Comparison of ENCODE assay signal across 10 cellular contexts in genomic region chr11:38824573-38824972, GRCh38.
DNase-seq lines count a peak whose midpoint lies in the region; ATAC-seq and TF ChIP-seq lines count a peak whose summit lies in the region.
"Had no signal": no experiment of that assay in that cellular context is flagged by ENCODE, and none has a peak within 500 bp of the region (broad histone marks: within the 10 kb centered on the region; RNA-seq: fewer than 3 reads in every experiment).

No MANE protein-coding gene starts in this region.

- H3K36me3 ChIP-seq in right lobe of liver: no peaks in the 10 kb centered on the region

- peak; percentile 33; the same call in 1 of the 2 replicates for TF ChIP-seq RAD21 in Ishikawa (IDR thresholded peaks at IDR 0.05; ENCODE audit: low read depth)

- TF ChIP-seq EP300 in Ishikawa (IDR thresholded peaks at IDR 0.05; ENCODE audit: borderline replicate concordance): no peak

- H3K27me3 ChIP-seq in right lobe of liver: no peaks in the 10 kb centered on the region

- H3K4me1 ChIP-seq in right lobe of liver: no peaks in the 10 kb centered on the region

- peak; percentile 29 for DNase-seq in ELR (ENCODE audit: low read depth)
- no peak for DNase-seq in WTC11 (ENCODE audit: low spot score)
- no peak for DNase-seq in right lobe of liver
- no peak for DNase-seq in T-helper 17 cell
- DNase-seq in substantia nigra (lab: John Stamatoyannopoulos, UW): no peak
- no peak for DNase-seq in activated naive CD8-positive, alpha-beta T cell treated with anti-CD3 and anti-CD28 coated beads for 36 hours
- no peak for DNase-seq in T-helper 9 cell
- DNase-seq: NCI-H1436 treated with DMSO at 0.1 percent for 48 hours, T-cell had no signal

- H3K27ac ChIP-seq in right lobe of liver (no peak overlapping the region), substantia nigra (ENCODE audit: low read depth, low read length, poor library complexity, severe bottlenecking) (no peak overlapping the region)

- peaks cover 86% of the 10 kb centered on the region for H3K9me3 Mint-ChIP-seq in WTC11
- H3K9me3 Mint-ChIP-seq in activated naive CD8-positive, alpha-beta T cell treated with anti-CD3 and anti-CD28 coated beads for 36 hours: peaks cover 25% of the 10 kb centered on the region

- H3K36me3 Mint-ChIP-seq in WTC11: peaks cover 75% of the 10 kb centered on the region
- H3K36me3 Mint-ChIP-seq in T-helper 17 cell (ENCODE audit: low read depth): no peaks in the 10 kb centered on the region
- H3K36me3 Mint-ChIP-seq in activated naive CD8-positive, alpha-beta T cell treated with anti-CD3 and anti-CD28 coated beads for 36 hours: no peaks in the 10 kb centered on the region
- H3K36me3 Mint-ChIP-seq: T-cell had no signal

- POLR2A ChIA-PET in WTC11 (lab: Charles Lee): no interaction called here

- no peak overlapping the region for H3K27ac Mint-ChIP-seq in WTC11
- H3K27ac Mint-ChIP-seq in T-helper 17 cell: no peak overlapping the region
- no peak overlapping the region for H3K27ac Mint-ChIP-seq in activated naive CD8-positive, alpha-beta T cell treated with anti-CD3 and anti-CD28 coated beads for 36 hours
- H3K27ac Mint-ChIP-seq: T-cell had no signal

- no peak for TF ChIP-seq POLR2A in right lobe of liver (IDR thresholded peaks at IDR 0.05)

- CTCF ChIA-PET in WTC11 (lab: Charles Lee): interaction anchor here (0.7 kb wide), 1 partner anchor 56 kb away, joined by 3 read pairs; no protein-coding TSS in a partner anchor

- H3K9me3 ChIP-seq in right lobe of liver: no peaks in the 10 kb centered on the region
- peaks cover 2% of the 10 kb centered on the region for H3K9me3 ChIP-seq in T-helper 17 cell (ENCODE audit: control insufficient read depth, low read length, poor library complexity, severe bottlenecking)

- WGBS in right lobe of liver (ENCODE audit: insufficient coverage, low coverage, low lambda C conversion rate, missing lambda C conversion rate): 53% methylated on average over 3 of the region's 3 CpGs

- intact Hi-C loops in right lobe of liver (cut with DNase I): no loop called here

- no peak overlapping the region for H3K4me3 ChIP-seq in right lobe of liver

- H3K4me3 Mint-ChIP-seq in WTC11 (no peak overlapping the region), T-helper 17 cell (no peak overlapping the region)
- H3K4me3 Mint-ChIP-seq in activated naive CD8-positive, alpha-beta T cell treated with anti-CD3 and anti-CD28 coated beads for 36 hours: no peak overlapping the region
- H3K4me3 Mint-ChIP-seq: T-cell had no signal

- TF ChIP-seq CTCF in WTC11 (IDR thresholded peaks at IDR 0.05) (no peak), right lobe of liver (IDR thresholded peaks at IDR 0.05) (peak in 3 of 4 donors; percentile 26 to 45 (median 32))

- no peaks in the 10 kb centered on the region; the same call in none of the 2 replicates for H3K27me3 Mint-ChIP-seq in WTC11 (ENCODE audit: low read depth)
- H3K27me3 Mint-ChIP-seq in T-helper 17 cell: no peaks in the 10 kb centered on the region
- no peaks in the 10 kb centered on the region for H3K27me3 Mint-ChIP-seq in activated naive CD8-positive, alpha-beta T cell treated with anti-CD3 and anti-CD28 coated beads for 36 hours
- H3K27me3 Mint-ChIP-seq: T-cell had no signal

- ATAC-seq in WTC11 (peak; percentile 44), right lobe of liver (peak; percentile 33 to 56 (median 52)), T-helper 17 cell (no peak)
- ATAC-seq: T-cell had no signal

- H3K4me1 Mint-ChIP-seq in WTC11 (no peaks in the 10 kb centered on the region), T-helper 17 cell (no peaks in the 10 kb centered on the region)
- H3K4me1 Mint-ChIP-seq in activated naive CD8-positive, alpha-beta T cell treated with anti-CD3 and anti-CD28 coated beads for 36 hours: no peaks in the 10 kb centered on the region
- H3K4me1 Mint-ChIP-seq: T-cell had no signal

TF ChIP-seq in Ishikawa, 13 proteins besides CTCF, POLR2A, EP300 and RAD21 (continues in another document):
- TF ChIP-seq, protein P1, sequence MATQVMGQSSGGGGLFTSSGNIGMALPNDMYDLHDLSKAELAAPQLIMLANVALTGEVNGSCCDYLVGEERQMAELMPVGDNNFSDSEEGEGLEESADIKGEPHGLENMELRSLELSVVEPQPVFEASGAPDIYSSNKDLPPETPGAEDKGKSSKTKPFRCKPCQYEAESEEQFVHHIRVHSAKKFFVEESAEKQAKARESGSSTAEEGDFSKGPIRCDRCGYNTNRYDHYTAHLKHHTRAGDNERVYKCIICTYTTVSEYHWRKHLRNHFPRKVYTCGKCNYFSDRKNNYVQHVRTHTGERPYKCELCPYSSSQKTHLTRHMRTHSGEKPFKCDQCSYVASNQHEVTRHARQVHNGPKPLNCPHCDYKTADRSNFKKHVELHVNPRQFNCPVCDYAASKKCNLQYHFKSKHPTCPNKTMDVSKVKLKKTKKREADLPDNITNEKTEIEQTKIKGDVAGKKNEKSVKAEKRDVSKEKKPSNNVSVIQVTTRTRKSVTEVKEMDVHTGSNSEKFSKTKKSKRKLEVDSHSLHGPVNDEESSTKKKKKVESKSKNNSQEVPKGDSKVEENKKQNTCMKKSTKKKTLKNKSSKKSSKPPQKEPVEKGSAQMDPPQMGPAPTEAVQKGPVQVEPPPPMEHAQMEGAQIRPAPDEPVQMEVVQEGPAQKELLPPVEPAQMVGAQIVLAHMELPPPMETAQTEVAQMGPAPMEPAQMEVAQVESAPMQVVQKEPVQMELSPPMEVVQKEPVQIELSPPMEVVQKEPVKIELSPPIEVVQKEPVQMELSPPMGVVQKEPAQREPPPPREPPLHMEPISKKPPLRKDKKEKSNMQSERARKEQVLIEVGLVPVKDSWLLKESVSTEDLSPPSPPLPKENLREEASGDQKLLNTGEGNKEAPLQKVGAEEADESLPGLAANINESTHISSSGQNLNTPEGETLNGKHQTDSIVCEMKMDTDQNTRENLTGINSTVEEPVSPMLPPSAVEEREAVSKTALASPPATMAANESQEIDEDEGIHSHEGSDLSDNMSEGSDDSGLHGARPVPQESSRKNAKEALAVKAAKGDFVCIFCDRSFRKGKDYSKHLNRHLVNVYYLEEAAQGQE (IDR thresholded peaks at IDR 0.05; ENCODE audit: low read depth): no peak
- no peak for TF ChIP-seq TEAD4 (IDR thresholded peaks at IDR 0.05)
- TF ChIP-seq FOXM1 (IDR thresholded peaks at IDR 0.05; ENCODE audit: borderline replicate concordance, low read depth): no peak
- TF ChIP-seq MAX (IDR thresholded peaks at IDR 0.05): no peak
- TF ChIP-seq EGR1 (IDR thresholded peaks at IDR 0.05): no peak
- TF ChIP-seq NFIC (IDR thresholded peaks at IDR 0.05): no peak
- TF ChIP-seq CREB1 (IDR thresholded peaks at IDR 0.05; ENCODE audit: low read depth): no peak
- TF ChIP-seq, protein P2, sequence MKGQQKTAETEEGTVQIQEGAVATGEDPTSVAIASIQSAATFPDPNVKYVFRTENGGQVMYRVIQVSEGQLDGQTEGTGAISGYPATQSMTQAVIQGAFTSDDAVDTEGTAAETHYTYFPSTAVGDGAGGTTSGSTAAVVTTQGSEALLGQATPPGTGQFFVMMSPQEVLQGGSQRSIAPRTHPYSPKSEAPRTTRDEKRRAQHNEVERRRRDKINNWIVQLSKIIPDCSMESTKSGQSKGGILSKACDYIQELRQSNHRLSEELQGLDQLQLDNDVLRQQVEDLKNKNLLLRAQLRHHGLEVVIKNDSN (IDR thresholded peaks at IDR 0.05): no peak

TF ChIP-seq in WTC11, 78 proteins besides CTCF, POLR2A, EP300 and RAD21:
- TF ChIP-seq E2F5 (CRISPR knock-in tag; IDR thresholded peaks at IDR 0.05) (no peak), ZNF263 (CRISPR knock-in tag; IDR thresholded peaks at IDR 0.05; ENCODE audit: low read depth) (no peak)
- TF ChIP-seq, protein P3, sequence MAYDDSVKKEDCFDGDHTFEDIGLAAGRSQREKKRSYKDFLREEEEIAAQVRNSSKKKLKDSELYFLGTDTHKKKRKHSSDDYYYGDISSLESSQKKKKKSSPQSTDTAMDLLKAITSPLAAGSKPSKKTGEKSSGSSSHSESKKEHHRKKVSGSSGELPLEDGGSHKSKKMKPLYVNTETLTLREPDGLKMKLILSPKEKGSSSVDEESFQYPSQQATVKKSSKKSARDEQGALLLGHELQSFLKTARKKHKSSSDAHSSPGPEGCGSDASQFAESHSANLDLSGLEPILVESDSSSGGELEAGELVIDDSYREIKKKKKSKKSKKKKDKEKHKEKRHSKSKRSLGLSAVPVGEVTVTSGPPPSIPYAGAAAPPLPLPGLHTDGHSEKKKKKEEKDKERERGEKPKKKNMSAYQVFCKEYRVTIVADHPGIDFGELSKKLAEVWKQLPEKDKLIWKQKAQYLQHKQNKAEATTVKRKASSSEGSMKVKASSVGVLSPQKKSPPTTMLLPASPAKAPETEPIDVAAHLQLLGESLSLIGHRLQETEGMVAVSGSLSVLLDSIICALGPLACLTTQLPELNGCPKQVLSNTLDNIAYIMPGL (CRISPR knock-in tag; IDR thresholded peaks at IDR 0.05): no peak
